ENCODE assay signal across 19 cellular contexts in the genomic region with DNA sequence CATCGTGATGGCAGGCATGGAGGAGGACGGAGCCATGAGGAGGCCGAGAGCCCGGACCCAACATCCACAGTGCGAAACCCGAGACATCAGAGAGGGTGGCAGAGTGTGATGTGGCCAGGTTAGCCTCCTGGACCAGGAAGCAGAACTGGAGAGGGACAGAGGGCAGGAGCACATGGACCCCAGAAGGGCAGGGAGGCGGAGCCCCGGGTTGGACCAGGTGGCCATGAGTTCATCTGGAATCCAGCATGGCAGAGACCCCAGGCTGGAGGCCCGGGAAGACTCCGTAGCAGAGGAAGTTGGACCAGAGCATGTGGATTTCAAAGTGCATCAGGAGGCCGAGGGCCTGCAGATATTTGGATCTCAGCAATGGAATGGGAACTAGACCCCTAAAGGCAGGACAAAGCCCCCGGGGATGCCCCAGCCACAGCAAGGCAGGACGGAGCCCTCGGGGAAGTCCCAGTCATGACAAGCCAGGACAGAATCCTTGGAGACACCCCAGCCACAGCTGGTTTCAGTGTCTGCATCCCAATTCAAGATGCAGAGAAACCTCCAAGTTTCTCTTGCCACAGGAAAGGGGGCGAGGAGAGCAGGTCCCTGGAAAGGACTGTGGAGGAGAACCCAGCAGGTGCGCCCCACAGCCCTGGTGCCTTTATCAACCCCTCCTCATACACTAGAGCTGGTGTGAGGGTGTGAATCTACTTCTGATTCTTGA.
DNase-seq lines count a peak whose midpoint lies in the region; ATAC-seq, FAIRE-seq and TF ChIP-seq lines count a peak whose summit lies in the region.
"Had no signal": no experiment of that assay in that cellular context is flagged by ENCODE, and none has a peak within 500 bp of the region (broad histone marks: within the 10 kb centered on the region; RNA-seq: fewer than 3 reads in every experiment).

No MANE protein-coding gene starts in this region.

- ATAC-seq in right lobe of liver (no peak), GM18873 (IDR thresholded peaks at IDR 0.05; ENCODE audit: low FRiP score, unreplicated experiment) (no peak), mucosa of descending colon (no peak)
- ATAC-seq: GM12878, GM23338, HCT116 had no signal

- no peak overlapping the region for H3K4me2 ChIP-seq in trophoblast cell (ENCODE audit: low read length)
- H3K4me2 ChIP-seq: GM23338 had no signal

- H2AFZ ChIP-seq in trophoblast cell (ENCODE audit: insufficient read depth, low read length, poor library complexity) = no peak overlapping the region
- H2AFZ ChIP-seq: GM23338 had no signal

- H3K79me2 ChIP-seq in trophoblast cell (ENCODE audit: control insufficient read depth, insufficient read depth, low read length, poor library complexity) = no peaks in the 10 kb centered on the region

- H3K9ac ChIP-seq in kidney (ENCODE audit: low read length in 2 of 2) (no peak overlapping the region), trophoblast cell (ENCODE audit: low read length) (no peak overlapping the region), colonic mucosa (ENCODE audit: low read depth in 2 of 2, low read length in 2 of 2) (no peak overlapping the region)

- no peak overlapping the region for H2AK5ac ChIP-seq in trophoblast cell (ENCODE audit: low read length)

- no peak overlapping the region for H3K23ac ChIP-seq in trophoblast cell (ENCODE audit: low read length)

- no peak overlapping the region for H4K8ac ChIP-seq in trophoblast cell (ENCODE audit: low read depth, low read length)

- TF ChIP-seq CTCF in kidney (IDR thresholded peaks at IDR 0.05; ENCODE audit: borderline replicate concordance, extremely low read depth, insufficient read depth) (no peak), right lobe of liver (IDR thresholded peaks at IDR 0.05) (no peak), spleen (IDR thresholded peaks at IDR 0.05 in 8 of 11, conservative IDR thresholded peaks at IDR 0.05 in 3 of 11) (no peak), colonic mucosa (IDR thresholded peaks at IDR 0.05) (no peak), WERI-Rb-1 (IDR thresholded peaks at IDR 0.05; ENCODE audit: low read depth, low read length) (no peak), mucosa of descending colon (IDR thresholded peaks at IDR 0.05) (no peak)

- WGBS in right lobe of liver (ENCODE audit: insufficient coverage, low coverage, low lambda C conversion rate, missing lambda C conversion rate) = 66% methylated on average over 6 of the region's 16 CpGs
- WGBS in trophoblast cell (ENCODE audit: extremely low coverage, insufficient coverage, insufficient read length) = no CpG with 5 or more reads among the region's 16 CpGs
- 80 to 92% (median 87%) methylated on average over 14 to 16 of the region's 16 CpGs for WGBS in spleen, 5 donors

- H4K91ac ChIP-seq in trophoblast cell (ENCODE audit: low read depth, low read length) = no peak overlapping the region

- no peak overlapping the region for H3K18ac ChIP-seq in trophoblast cell (ENCODE audit: low read length)

- H3K9me3 ChIP-seq in kidney (ENCODE audit: control insufficient read depth in 1 of 2, low read length in 2 of 2) (no peaks in the 10 kb centered on the region), right lobe of liver (no peaks in the 10 kb centered on the region), trophoblast cell (ENCODE audit: insufficient read depth, low read depth, low read length) (peaks cover 2% of the 10 kb centered on the region), spleen (no peaks in the 10 kb centered on the region), colonic mucosa (no peaks in the 10 kb centered on the region), WERI-Rb-1 (ENCODE audit: severe bottlenecking) (no peaks in the 10 kb centered on the region), mucosa of descending colon (no peaks in the 10 kb centered on the region)

- no peak overlapping the region for H4K12ac ChIP-seq in trophoblast cell (ENCODE audit: low read depth, low read length)

- H2BK5ac ChIP-seq in trophoblast cell (ENCODE audit: low read depth, low read length, poor library complexity) = no peak overlapping the region

- no peak overlapping the region for H3K4ac ChIP-seq in trophoblast cell (ENCODE audit: low read depth, low read length)

- DNase-seq in kidney (peak; percentile 36), right lobe of liver (peak in 2 of 3 donors; percentile 33 to 40), trophoblast cell (no peak), spleen (peak; percentile 51), colonic mucosa (no peak), WERI-Rb-1 (no peak), mucosa of descending colon (no peak)
- DNase-seq: C1 segment of cervical spinal cord; CD4-positive, alpha-beta memory T cell; DMS 273 treated with DMSO at 0.1 percent for 48 hours; DMS79; EL; GDM1; H9 had no signal

- FAIRE-seq in kidney (lab: Jason Lieb, UNC) = no peak
- FAIRE-seq: D721Med, GM12878 had no signal

- H3K27me3 ChIP-seq in right lobe of liver (no peaks in the 10 kb centered on the region), trophoblast cell (ENCODE audit: insufficient read depth, low read length) (no peaks in the 10 kb centered on the region), spleen (replicated peaks in 1 of 7) (peaks cover 0 to 68% (median 0%) of the 10 kb centered on the region in 7 donors), colonic mucosa (no peaks in the 10 kb centered on the region), WERI-Rb-1 (ENCODE audit: insufficient read depth, low read depth, severe bottlenecking) (no peaks in the 10 kb centered on the region)

- no peak overlapping the region for H2BK120ac ChIP-seq in trophoblast cell (ENCODE audit: insufficient read depth, low read length, poor library complexity)

- H3K36me3 ChIP-seq in kidney (ENCODE audit: control insufficient read depth in 1 of 2, insufficient read depth in 2 of 2, low read length in 2 of 2) (no peaks in the 10 kb centered on the region), right lobe of liver (no peaks in the 10 kb centered on the region), trophoblast cell (ENCODE audit: control insufficient read depth in 1 of 2, insufficient read depth in 2 of 2, low read length in 2 of 2) (no peaks in the 10 kb centered on the region), spleen (no peaks in the 10 kb centered on the region), colonic mucosa (no peaks in the 10 kb centered on the region), WERI-Rb-1 (no peaks in the 10 kb centered on the region), mucosa of descending colon (ENCODE audit: low read depth) (no peaks in the 10 kb centered on the region)

- no peak overlapping the region for H3K14ac ChIP-seq in trophoblast cell (ENCODE audit: low read length)

- no peak overlapping the region for H2BK12ac ChIP-seq in trophoblast cell (ENCODE audit: low read length)

- intact Hi-C loops in kidney (cut with DNase I) (no loop called here), right lobe of liver (cut with DNase I) (no loop called here), spleen (cut with DNase I; ENCODE audit: low total_unique reads) (no loop called here), colonic mucosa (cut with DNase I) (no loop called here), mucosa of descending colon (cut with DNase I, micrococcal nuclease) (no loop called here)

- H3K27ac ChIP-seq in kidney (ENCODE audit: low read depth in 2 of 2, low read length in 2 of 2) (no peak overlapping the region), right lobe of liver (no peak overlapping the region), trophoblast cell (ENCODE audit: low read depth, low read length) (no peak overlapping the region), spleen (no peak overlapping the region), colonic mucosa (no peak overlapping the region), WERI-Rb-1 (no peak overlapping the region)

- TF ChIP-seq POLR2A in right lobe of liver (IDR thresholded peaks at IDR 0.05) (no peak), spleen (IDR thresholded peaks at IDR 0.05) (no peak)

- no peaks in the 10 kb centered on the region for H3K79me1 ChIP-seq in trophoblast cell (ENCODE audit: low read length)

- H3K4me1 ChIP-seq in kidney (ENCODE audit: control insufficient read depth in 1 of 2, insufficient read depth in 1 of 2, low read depth in 1 of 2, low read length in 2 of 2) (no peaks in the 10 kb centered on the region), right lobe of liver (no peaks in the 10 kb centered on the region), trophoblast cell (ENCODE audit: control insufficient read depth in 1 of 2, insufficient read depth in 2 of 2, low read length in 2 of 2) (no peaks in the 10 kb centered on the region), spleen (no peaks in the 10 kb centered on the region), colonic mucosa (no peaks in the 10 kb centered on the region), mucosa of descending colon (ENCODE audit: low read depth) (no peaks in the 10 kb centered on the region)

- H3K4me3 ChIP-seq in kidney (ENCODE audit: low read length in 2 of 2) (no peak overlapping the region), right lobe of liver (no peak overlapping the region), trophoblast cell (ENCODE audit: low read depth, low read length) (peak overlapping the region; percentile 13), spleen (no peak overlapping the region), colonic mucosa (no peak overlapping the region), WERI-Rb-1 (ENCODE audit: low read depth, low read length) (no peak overlapping the region), mucosa of descending colon (no peak overlapping the region)
- H3K4me3 ChIP-seq: GM12878, GM23338 had no signal

Comparison
In these comparisons a context has a peak if more than half of its experiments do, and no peak if none do; other contexts are left out.
1. DNase-seq: peak in kidney (single experiment), right lobe of liver (2 of 3) and spleen (single experiment); none in trophoblast cell (0 of 2), colonic mucosa (single experiment), WERI-Rb-1 (single experiment) and mucosa of descending colon (0 of 3).